In genomic region chr4:165131247-165131832, GRCh38 we compare ENCODE assay signal across 8 cellular contexts. TPM values are rescaled to one million over a fixed set of nuclear protein-coding genes. Genes with fewer than 3 reads are reported as not detected.
DNase-seq lines count a peak whose midpoint lies in the region; ATAC-seq and TF ChIP-seq lines count a peak whose summit lies in the region.

No MANE protein-coding gene starts in this region.

- H3K27me3 ChIP-seq in CD4-positive, CD25-positive, alpha-beta regulatory T cell (ENCODE audit: control insufficient read depth, insufficient read depth, low read length), result peaks cover 4% of the 10 kb centered on the region
- H3K27me3 ChIP-seq in endocrine pancreas (ENCODE audit: control insufficient read depth, insufficient read depth, low read length), result no peaks in the 10 kb centered on the region

- H3K4me1 ChIP-seq in CD4-positive, CD25-positive, alpha-beta regulatory T cell (ENCODE audit: control insufficient read depth, insufficient read depth, low read length, poor library complexity, severe bottlenecking), result no peaks in the 10 kb centered on the region
- H3K4me1 ChIP-seq in endocrine pancreas (ENCODE audit: control insufficient read depth, insufficient read depth, low read length), result peaks cover 5% of the 10 kb centered on the region
- H3K4me1 ChIP-seq in mucosa of descending colon (ENCODE audit: low read depth), result no peaks in the 10 kb centered on the region

- peak; percentile 61 to 77 (median 71) for DNase-seq in CD4-positive, CD25-positive, alpha-beta regulatory T cell
- DNase-seq in NCI-H748 treated with DMSO at 0.1 percent for 48 hours (lab: John Stamatoyannopoulos, UW) (peak; percentile 32), mucosa of descending colon (peak in 2 of 3 donors; percentile 37 to 79)
- peak; percentile 87 for DNase-seq in activated CD8-positive, alpha-beta T cell treated with anti-CD3 and anti-CD28 coated beads for 36 hours
- DNase-seq in stimulated activated CD8-positive, alpha-beta memory T cell treated with anti-CD3 and anti-CD28 coated beads, Interleukin-7, amount 100 ng/mL, for 24 hours (ENCODE audit: low read depth), result peak; percentile 73

- H3K27me3 Mint-ChIP-seq in CD4-positive, CD25-positive, alpha-beta regulatory T cell, result peaks cover 10% of the 10 kb centered on the region
- peaks cover 6% of the 10 kb centered on the region for H3K27me3 Mint-ChIP-seq in activated CD8-positive, alpha-beta T cell treated with anti-CD3 and anti-CD28 coated beads for 36 hours

- H3K9me3 Mint-ChIP-seq in CD4-positive, CD25-positive, alpha-beta regulatory T cell, result no peaks in the 10 kb centered on the region
- no peaks in the 10 kb centered on the region for H3K9me3 Mint-ChIP-seq in activated CD8-positive, alpha-beta T cell treated with anti-CD3 and anti-CD28 coated beads for 36 hours

- H3K27ac ChIP-seq in CD4-positive, CD25-positive, alpha-beta regulatory T cell (ENCODE audit: insufficient read depth, low read length, poor library complexity, severe bottlenecking), result no peak overlapping the region

- no peaks in the 10 kb centered on the region for H3K36me3 ChIP-seq in CD4-positive, CD25-positive, alpha-beta regulatory T cell (ENCODE audit: control insufficient read depth, insufficient read depth, low read length)
- H3K36me3 ChIP-seq in endocrine pancreas (ENCODE audit: control insufficient read depth, insufficient read depth, low read length), result no peaks in the 10 kb centered on the region
- H3K36me3 ChIP-seq in mucosa of descending colon (ENCODE audit: low read depth), result no peaks in the 10 kb centered on the region

- intact Hi-C loops in activated CD8-positive, alpha-beta T cell treated with anti-CD3 and anti-CD28 coated beads for 36 hours (cut with micrococcal nuclease), result loop anchor here (1.0 to 5.0 kb wide), 3 partner anchors 71 to 333 kb away; no protein-coding TSS in a partner anchor
- intact Hi-C loops in mucosa of descending colon (cut with DNase I, micrococcal nuclease), result loop anchor here (5.0 to 10.0 kb wide), 2 partner anchors 213 to 331 kb away; no protein-coding TSS in a partner anchor

- ATAC-seq in CD4-positive, CD25-positive, alpha-beta regulatory T cell (ENCODE audit: low read depth in 2 of 2), result peak; percentile 83 to 87
- ATAC-seq in GM19328 (IDR thresholded peaks at IDR 0.05; ENCODE audit: unreplicated experiment) (peak; percentile 75), HG03469 (IDR thresholded peaks at IDR 0.05; ENCODE audit: unreplicated experiment) (peak; percentile 64), mucosa of descending colon (peak; percentile 75)
- peak; percentile 92 for ATAC-seq in activated CD8-positive, alpha-beta T cell treated with anti-CD3 and anti-CD28 coated beads for 36 hours

- H3K4me1 Mint-ChIP-seq in CD4-positive, CD25-positive, alpha-beta regulatory T cell, result peaks cover 0 to 5% (median 0%) of the 10 kb centered on the region in 4 donors
- peaks cover 5% of the 10 kb centered on the region for H3K4me1 Mint-ChIP-seq in activated CD8-positive, alpha-beta T cell treated with anti-CD3 and anti-CD28 coated beads for 36 hours (ENCODE audit: low read depth)

- H3K4me3 Mint-ChIP-seq in CD4-positive, CD25-positive, alpha-beta regulatory T cell, result no peak overlapping the region
- H3K4me3 Mint-ChIP-seq in activated CD8-positive, alpha-beta T cell treated with anti-CD3 and anti-CD28 coated beads for 36 hours, result no peak overlapping the region

- no peak overlapping the region for H3K9ac ChIP-seq in endocrine pancreas (ENCODE audit: control insufficient read depth, insufficient read depth, low read length)

- no peak overlapping the region for H3K4me3 ChIP-seq in CD4-positive, CD25-positive, alpha-beta regulatory T cell (ENCODE audit: low read depth, low read length)
- H3K4me3 ChIP-seq in endocrine pancreas (ENCODE audit: control insufficient read depth, insufficient read depth, low read length), result peak overlapping the region; percentile 78
- H3K4me3 ChIP-seq in mucosa of descending colon, result no peak overlapping the region

- H3K36me3 Mint-ChIP-seq in CD4-positive, CD25-positive, alpha-beta regulatory T cell, result no peaks in the 10 kb centered on the region
- H3K36me3 Mint-ChIP-seq in activated CD8-positive, alpha-beta T cell treated with anti-CD3 and anti-CD28 coated beads for 36 hours (ENCODE audit: low read depth), result no peaks in the 10 kb centered on the region

- H3K27ac Mint-ChIP-seq in CD4-positive, CD25-positive, alpha-beta regulatory T cell, result peak overlapping the region in 1 of 3 donors; percentile 21
- no peak overlapping the region for H3K27ac Mint-ChIP-seq in activated CD8-positive, alpha-beta T cell treated with anti-CD3 and anti-CD28 coated beads for 36 hours

- POLR2A ChIA-PET in activated CD8-positive, alpha-beta T cell treated with anti-CD3 and anti-CD28 coated beads for 36 hours (lab: Charles Lee), result no interaction called here

- H3K9me3 ChIP-seq in CD4-positive, CD25-positive, alpha-beta regulatory T cell (ENCODE audit: control insufficient read depth in 2 of 2, low read length in 2 of 2), result no peaks in the 10 kb centered on the region
- no peaks in the 10 kb centered on the region for H3K9me3 ChIP-seq in endocrine pancreas (ENCODE audit: control insufficient read depth, low read length)
- no peaks in the 10 kb centered on the region for H3K9me3 ChIP-seq in mucosa of descending colon

- CTCF ChIA-PET in activated CD8-positive, alpha-beta T cell treated with anti-CD3 and anti-CD28 coated beads for 36 hours (lab: Charles Lee), result interaction anchor here (0.7 to 4.7 kb wide), 69 partner anchors 11 to 411 kb away, joined by 3 to 52 read pairs (median 5); partner anchors contain the start of genes MSMO1 and TMEM192

- TF ChIP-seq CTCF in activated CD8-positive, alpha-beta T cell treated with anti-CD3 and anti-CD28 coated beads for 36 hours (IDR thresholded peaks at IDR 0.05), result peak; percentile 92
- TF ChIP-seq CTCF in mucosa of descending colon (IDR thresholded peaks at IDR 0.05), result peak; percentile 84

RNA-seq across cellular contexts. Expression of gene TMEM192, which starts 18.7 kb away (rescaled TPM):
- total RNA-seq in CD4-positive, CD25-positive, alpha-beta regulatory T cell, result 6.7 TPM
- 10 to 100 TPM; 11.4 to 19.2 (median 18.6) TPM for polyA plus RNA-seq in CD4-positive, CD25-positive, alpha-beta regulatory T cell
- total RNA-seq in activated CD8-positive, alpha-beta T cell treated with anti-CD3 and anti-CD28 coated beads for 36 hours, result 10 to 100 TPM in 1 of 2 experiments, 1 to 10 TPM in 1; 7.9 to 10.6 TPM
- 10 to 100 TPM; 16.3 to 24.0 (median 18.7) TPM for total RNA-seq in mucosa of descending colon

Comparison
In these comparisons a context has a peak if more than half of its experiments do, and no peak if none do; other contexts are left out.
1. DNase-seq: peak in every context shown above with its lines; median percentile 87 in activated CD8-positive, alpha-beta T cell treated with anti-CD3 and anti-CD28 coated beads for 36 hours; 73 in stimulated activated CD8-positive, alpha-beta memory T cell treated with anti-CD3 and anti-CD28 coated beads, Interleukin-7, amount 100 ng/mL, for 24 hours; 71 in CD4-positive, CD25-positive, alpha-beta regulatory T cell; 58 in mucosa of descending colon; 32 in NCI-H748 treated with DMSO at 0.1 percent for 48 hours.